Comparison of ENCODE assay signal across 23 cellular contexts in genomic region chr10:48769706-48770105, GRCh38.
"Had no signal": no experiment of that assay in that cellular context is flagged by ENCODE, and none has a peak within 500 bp of the region (broad histone marks: within the 10 kb centered on the region; RNA-seq: fewer than 3 reads in every experiment).

No MANE protein-coding gene starts in this region.

- H3K4me3 Mint-ChIP-seq: activated CD4-positive, alpha-beta memory T cell treated with anti-CD3 and anti-CD28 coated beads for 36 hours; activated CD8-positive, alpha-beta T cell treated with anti-CD3 and anti-CD28 coated beads, Interleukin-2, amount 10 ng/mL, durations not matched to agents 7 days and 5 days; activated naive CD4-positive, alpha-beta T cell treated with anti-CD3 and anti-CD28 coated beads, Interleukin-2, amount 50 U/mL, for 24 hours; activated naive CD8-positive, alpha-beta T cell treated with anti-CD3 and anti-CD28 coated beads for 36 hours; activated naive CD8-positive, alpha-beta T cell treated with anti-CD3 and anti-CD28 coated beads, Interleukin-2, amount 50 U/mL, for 24 hours; activated T-cell treated with anti-CD3 and anti-CD28 coated beads, Interleukin-2, amount 50 U/mL, for 4 hours; activated T-helper 17 cell treated with anti-CD3 and anti-CD28 coated beads, Interleukin-2, amount 50 U/mL, for 72 hours had no signal

- ATAC-seq: activated CD8-positive, alpha-beta T cell treated with anti-CD3 and anti-CD28 coated beads, Interleukin-2, amount 10 ng/mL, durations not matched to agents 7 days and 5 days; activated naive CD8-positive, alpha-beta T cell treated with anti-CD3 and anti-CD28 coated beads, Interleukin-2, amount 50 U/mL, for 24 hours; activated T-cell treated with anti-CD3 and anti-CD28 coated beads, Interleukin-2, amount 50 U/mL, for 4 hours; activated T-helper 17 cell treated with anti-CD3 and anti-CD28 coated beads, Interleukin-2, amount 50 U/mL, for 72 hours; body of pancreas; gastroesophageal sphincter had no signal

- H3K9me3 ChIP-seq: adrenal gland, body of pancreas, colonic mucosa, esophagus squamous epithelium, gastroesophageal sphincter had no signal

- H3K27ac Mint-ChIP-seq: activated CD4-positive, alpha-beta memory T cell treated with anti-CD3 and anti-CD28 coated beads for 36 hours; activated CD8-positive, alpha-beta T cell treated with anti-CD3 and anti-CD28 coated beads, Interleukin-2, amount 10 ng/mL, durations not matched to agents 7 days and 5 days; activated naive CD4-positive, alpha-beta T cell treated with anti-CD3 and anti-CD28 coated beads, Interleukin-2, amount 50 U/mL, for 24 hours; activated naive CD8-positive, alpha-beta T cell treated with anti-CD3 and anti-CD28 coated beads for 36 hours; activated naive CD8-positive, alpha-beta T cell treated with anti-CD3 and anti-CD28 coated beads, Interleukin-2, amount 50 U/mL, for 24 hours; activated T-helper 17 cell treated with anti-CD3 and anti-CD28 coated beads, Interleukin-2, amount 50 U/mL, for 72 hours had no signal

- H3K27ac ChIP-seq: adrenal gland, body of pancreas, colonic mucosa, epithelial cell of prostate, esophagus squamous epithelium, gastroesophageal sphincter had no signal

- H3K4me1 ChIP-seq: adrenal gland, body of pancreas, colonic mucosa, esophagus squamous epithelium, gastroesophageal sphincter had no signal

- H3K27me3 ChIP-seq: adrenal gland, body of pancreas, colonic mucosa, esophagus squamous epithelium, gastroesophageal sphincter had no signal

- H3K4me3 ChIP-seq: adrenal gland, body of pancreas, colonic mucosa, esophagus squamous epithelium, gastroesophageal sphincter had no signal

- H3K27me3 Mint-ChIP-seq: activated CD4-positive, alpha-beta memory T cell treated with anti-CD3 and anti-CD28 coated beads for 36 hours; activated naive CD4-positive, alpha-beta T cell treated with anti-CD3 and anti-CD28 coated beads, Interleukin-2, amount 50 U/mL, for 24 hours; activated naive CD8-positive, alpha-beta T cell treated with anti-CD3 and anti-CD28 coated beads for 36 hours; activated naive CD8-positive, alpha-beta T cell treated with anti-CD3 and anti-CD28 coated beads, Interleukin-2, amount 50 U/mL, for 24 hours had no signal

- H3K36me3 Mint-ChIP-seq: activated CD4-positive, alpha-beta memory T cell treated with anti-CD3 and anti-CD28 coated beads for 36 hours; activated naive CD4-positive, alpha-beta T cell treated with anti-CD3 and anti-CD28 coated beads, Interleukin-2, amount 50 U/mL, for 24 hours; activated naive CD8-positive, alpha-beta T cell treated with anti-CD3 and anti-CD28 coated beads for 36 hours had no signal

- DNase-seq: activated CD4-positive, alpha-beta memory T cell treated with anti-CD3 and anti-CD28 coated beads for 36 hours; activated CD4-positive, alpha-beta T cell treated with anti-CD3 and anti-CD28 coated beads for 48 hours; activated CD8-positive, alpha-beta T cell treated with anti-CD3 and anti-CD28 coated beads, Interleukin-2, amount 10 ng/mL, durations not matched to agents 7 days and 5 days; activated effector memory CD4-positive, alpha-beta T cell treated with Interleukin-2 at 50 U/mL for 16 hours; activated gamma-delta T cell treated with Interleukin-2 at 50 U/mL for 16 hours; activated naive CD4-positive, alpha-beta T cell treated with Interleukin-2 at 50 U/mL for 16 hours; activated naive CD8-positive, alpha-beta T cell treated with anti-CD3 and anti-CD28 coated beads for 36 hours; activated naive CD8-positive, alpha-beta T cell treated with anti-CD3 and anti-CD28 coated beads, Interleukin-2, amount 50 U/mL, for 24 hours; activated T-cell treated with anti-CD3 and anti-CD28 coated beads, Interleukin-2, amount 50 U/mL, for 4 hours; adrenal gland; amygdala; aorta; body of pancreas; caudate nucleus; colonic mucosa; effector CD8-positive, alpha-beta T cell; esophagus squamous epithelium; foreskin melanocyte; T-helper 2 cell had no signal

- H3K9me3 Mint-ChIP-seq: activated CD4-positive, alpha-beta memory T cell treated with anti-CD3 and anti-CD28 coated beads for 36 hours; activated naive CD4-positive, alpha-beta T cell treated with anti-CD3 and anti-CD28 coated beads, Interleukin-2, amount 50 U/mL, for 24 hours; activated naive CD8-positive, alpha-beta T cell treated with anti-CD3 and anti-CD28 coated beads for 36 hours; activated naive CD8-positive, alpha-beta T cell treated with anti-CD3 and anti-CD28 coated beads, Interleukin-2, amount 50 U/mL, for 24 hours; activated T-cell treated with anti-CD3 and anti-CD28 coated beads, Interleukin-2, amount 50 U/mL, for 4 hours; activated T-helper 17 cell treated with anti-CD3 and anti-CD28 coated beads, Interleukin-2, amount 50 U/mL, for 72 hours had no signal

- H3K36me3 ChIP-seq: adrenal gland, colonic mucosa, esophagus squamous epithelium, gastroesophageal sphincter had no signal

- H3K4me1 Mint-ChIP-seq: activated naive CD4-positive, alpha-beta T cell treated with anti-CD3 and anti-CD28 coated beads, Interleukin-2, amount 50 U/mL, for 24 hours; activated naive CD8-positive, alpha-beta T cell treated with anti-CD3 and anti-CD28 coated beads for 36 hours; activated naive CD8-positive, alpha-beta T cell treated with anti-CD3 and anti-CD28 coated beads, Interleukin-2, amount 50 U/mL, for 24 hours; activated T-helper 17 cell treated with anti-CD3 and anti-CD28 coated beads, Interleukin-2, amount 50 U/mL, for 72 hours had no signal
